11 cellular contexts compared by ENCODE assay signal in genomic region chr13:46603165-46603603, GRCh38. TPM values are rescaled to one million over a fixed set of nuclear protein-coding genes. Genes with fewer than 3 reads are reported as not detected.
DNase-seq lines count a peak whose midpoint lies in the region; ATAC-seq, FAIRE-seq and TF ChIP-seq lines count a peak whose summit lies in the region.
"Had no signal": no experiment of that assay in that cellular context is flagged by ENCODE, and none has a peak within 500 bp of the region (broad histone marks: within the 10 kb centered on the region; RNA-seq: fewer than 3 reads in every experiment).

No MANE protein-coding gene starts in this region.

- no peak overlapping the region for H2BK120ac ChIP-seq in H9 (ENCODE audit: low read depth, low read length, poor library complexity, severe bottlenecking)

- no peaks in the 10 kb centered on the region for H4K20me1 ChIP-seq in H9 (ENCODE audit: control insufficient read depth, insufficient read depth, insufficient read length)
- H4K20me1 ChIP-seq in HepG2 (ENCODE audit: insufficient read depth, low read length) = no peaks in the 10 kb centered on the region

- peaks cover 0 to 6% (median 0%) of the 10 kb centered on the region in 3 experiments; a peak in 1 of 7 replicates for H3K36me3 Mint-ChIP-seq in H9 (ENCODE audit: insufficient read depth in 1 of 3, low read depth in 3 of 3)
- H3K36me3 Mint-ChIP-seq in WTC11 = peaks cover 6% of the 10 kb centered on the region
- H3K36me3 Mint-ChIP-seq in effector memory CD8-positive, alpha-beta T cell (ENCODE audit: insufficient read depth) = no peaks in the 10 kb centered on the region

- 0 out of 2 replicates have a peak, but pooled peaks have one; percentile 43 for TF ChIP-seq RAD21 in HepG2 (CRISPR knock-in tag; IDR thresholded peaks at IDR 0.05)

- H3K27me3 Mint-ChIP-seq in H9 (ENCODE audit: low read depth) (peaks cover 2% of the 10 kb centered on the region; the same call in 1 of the 2 replicates), WTC11 (ENCODE audit: low read depth) (no peaks in the 10 kb centered on the region)
- no peaks in the 10 kb centered on the region for H3K27me3 Mint-ChIP-seq in effector memory CD8-positive, alpha-beta T cell
- H3K27me3 Mint-ChIP-seq: activated B cell treated with CpG ODN at 0.5 μM for 24 hours had no signal

- no peak overlapping the region for H3K4me3 ChIP-seq in BE2C (ENCODE audit: low read depth, low read length)
- no peak overlapping the region for H3K4me3 ChIP-seq in HepG2 (replicated peaks in 1 of 3; ENCODE audit: insufficient read depth in 1 of 3, low read depth in 2 of 3, low read length in 3 of 3)
- H3K4me3 ChIP-seq: body of pancreas had no signal

- no peak overlapping the region for H3K4ac ChIP-seq in H9 (ENCODE audit: low read depth, low read length)

- no peak overlapping the region for H3K9ac ChIP-seq in H9 (ENCODE audit: extremely low read depth, insufficient read length, low read length)
- H3K9ac ChIP-seq in HepG2 (ENCODE audit: insufficient read depth, low read depth, low read length) = no peak overlapping the region

- H3K9me3 Mint-ChIP-seq in H9 (no peaks in the 10 kb centered on the region), WTC11 (peaks cover 6% of the 10 kb centered on the region)
- no peaks in the 10 kb centered on the region for H3K9me3 Mint-ChIP-seq in effector memory CD8-positive, alpha-beta T cell
- H3K9me3 Mint-ChIP-seq: activated B cell treated with CpG ODN at 0.5 μM for 24 hours had no signal

- no peaks in the 10 kb centered on the region for H3K23me2 ChIP-seq in H9 (ENCODE audit: insufficient read length, low read depth, low read length, poor library complexity, severe bottlenecking)

- no peak; a peak in 1 of 4 replicates for TF ChIP-seq EP300 in HepG2 (IDR thresholded peaks at IDR 0.05; ENCODE audit: low read depth in 2 of 2, low read length in 2 of 2)
- no peak for TF ChIP-seq EP300 in HepG2 (CRISPR knock-in tag; IDR thresholded peaks at IDR 0.05; ENCODE audit: borderline replicate concordance)

- intact Hi-C loops in HepG2 (cut with micrococcal nuclease; ENCODE audit: unreplicated experiment) = no loop called here

- no peak overlapping the region for H2BK12ac ChIP-seq in H9 (ENCODE audit: insufficient read length, low read depth, low read length)

- no peak overlapping the region for H4K8ac ChIP-seq in H9 (replicated peaks; ENCODE audit: insufficient read length, low read depth, low read length)

- H3K4me1 Mint-ChIP-seq in H9 (peaks cover 12 to 14% of the 10 kb centered on the region in 2 experiments), WTC11 (peaks cover 33% of the 10 kb centered on the region)
- H3K4me1 Mint-ChIP-seq in effector memory CD8-positive, alpha-beta T cell (ENCODE audit: low read depth in 2 of 2) = peaks cover 47 to 66% of the 10 kb centered on the region in 2 donors

- H3K27ac ChIP-seq in H9 (ENCODE audit: insufficient read length, low read depth, low read length) = no peak overlapping the region
- peak overlapping the region; percentile 25 for H3K27ac ChIP-seq in HepG2 (ENCODE audit: extremely low read length, insufficient read depth, low read length)
- H3K27ac ChIP-seq: body of pancreas had no signal

- BruUV-seq in HepG2 (replicated peaks; lab: Mats Ljungman, UMichigan) = no TSS peak

- H3K56ac ChIP-seq in H9 (ENCODE audit: insufficient read length, low read depth, low read length) = no peak overlapping the region

- H4K5ac ChIP-seq in H9 (ENCODE audit: insufficient read length, low read depth, low read length) = no peak overlapping the region

- WGBS in H9 (ENCODE audit: extremely low coverage, insufficient read length, low lambda C conversion rate) = no CpG with 5 or more reads among the region's 4 CpGs
- WGBS in HepG2 (ENCODE audit: low lambda C conversion rate) = 49% methylated on average over 4 of the region's 4 CpGs

- H2BK20ac ChIP-seq in H9 (ENCODE audit: low read depth, low read length, poor library complexity, severe bottlenecking) = no peak overlapping the region

- no peak overlapping the region for H2BK5ac ChIP-seq in H9 (ENCODE audit: insufficient read length, low read length)

- H2AFZ ChIP-seq in H9 (ENCODE audit: low read length) (no peak overlapping the region), HepG2 (ENCODE audit: low read length) (no peak overlapping the region)

- H3K4me3 Mint-ChIP-seq in H9 = no peak overlapping the region
- H3K4me3 Mint-ChIP-seq in WTC11 = no peak overlapping the region
- no peak overlapping the region for H3K4me3 Mint-ChIP-seq in effector memory CD8-positive, alpha-beta T cell
- H3K4me3 Mint-ChIP-seq: activated B cell treated with CpG ODN at 0.5 μM for 24 hours had no signal

- in situ Hi-C loops in HepG2 (cut with HindIII; ENCODE audit: extremely low pct_ligation_motif_present, low pct_unique_long_range_greater_than_20kb) = no loop called here

- H3K4me1 ChIP-seq in BE2C = peaks cover 48% of the 10 kb centered on the region
- peaks cover 3% of the 10 kb centered on the region for H3K4me1 ChIP-seq in H9 (ENCODE audit: insufficient read depth, low read length)
- peaks cover 83% of the 10 kb centered on the region for H3K4me1 ChIP-seq in HepG2 (ENCODE audit: insufficient read depth, low read length)

- H3K4me2 ChIP-seq in H9 (ENCODE audit: insufficient read depth, insufficient read length, low read length) (no peak overlapping the region), HepG2 (ENCODE audit: low read depth, low read length) (0 out of 2 replicates have a peak overlapping the region, but pooled peaks have one; percentile 9)

- no peaks in the 10 kb centered on the region for H3K27me3 ChIP-seq in BE2C
- no peaks in the 10 kb centered on the region for H3K27me3 ChIP-seq in H9 (ENCODE audit: insufficient read depth, low read length)
- no peaks in the 10 kb centered on the region for H3K27me3 ChIP-seq in HepG2 (ENCODE audit: control insufficient read depth in 1 of 2, insufficient read depth in 2 of 2, low read length in 2 of 2)
- H3K27me3 ChIP-seq: body of pancreas had no signal

- FAIRE-seq in HepG2 (lab: Jason Lieb, UNC) = peak; percentile 42

- no peak overlapping the region for H3T11ph ChIP-seq in H9 (ENCODE audit: low read length)

- H2BK15ac ChIP-seq in H9 (ENCODE audit: low read depth, low read length) = no peak overlapping the region

- H3K9me3 ChIP-seq in BE2C = no peaks in the 10 kb centered on the region
- no peaks in the 10 kb centered on the region for H3K9me3 ChIP-seq in H9 (ENCODE audit: control insufficient read depth, low read depth, low read length)
- H3K9me3 ChIP-seq in HepG2 (ENCODE audit: low read length) = no peaks in the 10 kb centered on the region
- H3K9me3 ChIP-seq: body of pancreas had no signal

- no peak overlapping the region for H3K14ac ChIP-seq in H9 (ENCODE audit: insufficient read depth, low read length)

- POLR2A ChIA-PET in WTC11 (lab: Charles Lee) (no interaction called here), HepG2 (lab: Yijun Ruan, JAX) (no interaction called here)

- TF ChIP-seq CTCF in BE2C (IDR thresholded peaks at IDR 0.05; ENCODE audit: low read depth, low read length) (peak; percentile 44), H9 (conservative IDR thresholded peaks at IDR 0.05) (peak; percentile 62), WTC11 (IDR thresholded peaks at IDR 0.05) (no peak), HepG2 (CRISPR knock-in tag; IDR thresholded peaks at IDR 0.05) (peak; percentile 58)

- H3K79me1 ChIP-seq in H9 (ENCODE audit: insufficient read depth, low read depth, low read length, poor library complexity, severe bottlenecking) = peaks cover 6% of the 10 kb centered on the region

- TF ChIP-seq POLR2A in HepG2 (IDR thresholded peaks at IDR 0.05; ENCODE audit: insufficient read depth in 1 of 2, low read depth in 2 of 2, low read length in 2 of 2) = no peak

- H2AK5ac ChIP-seq in H9 (ENCODE audit: insufficient read length, low read length) = no peak overlapping the region

- H3K23ac ChIP-seq in H9 (ENCODE audit: insufficient read length, low read depth, low read length) = no peak overlapping the region

- H4K91ac ChIP-seq in H9 (ENCODE audit: insufficient read length, low read depth, low read length) = no peak overlapping the region

- DNase-seq in BE2C (no peak), H9 (no peak), WTC11 (ENCODE audit: low spot score) (no peak), HepG2 (ENCODE audit: low spot score) (peak; percentile 65)
- no peak for DNase-seq in central memory CD4-positive, alpha-beta T cell
- no peak for DNase-seq in effector memory CD8-positive, alpha-beta T cell
- DNase-seq: activated B cell treated with CpG ODN at 0.5 μM for 24 hours, body of pancreas, NCI-H187 treated with DMSO at 0.1 percent for 48 hours had no signal

- H3K36me3 ChIP-seq in BE2C (no peaks in the 10 kb centered on the region; the same call in 1 of the 2 replicates), HepG2 (replicated peaks in 1 of 2; ENCODE audit: control insufficient read depth in 1 of 2, insufficient read depth in 2 of 2, low read length in 2 of 2) (no peaks in the 10 kb centered on the region)

- H3K27ac Mint-ChIP-seq in H9 = peak overlapping the region in 1 of 3 experiments; percentile 85; a peak in 1 of 7 replicates
- H3K27ac Mint-ChIP-seq in WTC11 = no peak overlapping the region
- peak overlapping the region in 1 of 2 donors; percentile 35 for H3K27ac Mint-ChIP-seq in effector memory CD8-positive, alpha-beta T cell
- H3K27ac Mint-ChIP-seq: activated B cell treated with CpG ODN at 0.5 μM for 24 hours had no signal

- ATAC-seq in WTC11 = peak; percentile 64
- ATAC-seq in HepG2 = peak; percentile 53
- no peak for ATAC-seq in HG03196 (IDR thresholded peaks at IDR 0.05; ENCODE audit: unreplicated experiment)
- ATAC-seq in GM21447 (IDR thresholded peaks at IDR 0.05; ENCODE audit: unreplicated experiment) = no peak
- no peak for ATAC-seq in effector memory CD8-positive, alpha-beta T cell (replicated peaks)
- ATAC-seq: body of pancreas had no signal

- CTCF ChIA-PET in WTC11 (lab: Charles Lee) (interaction anchor here (0.6 to 2.2 kb wide), 13 partner anchors 11 to 131 kb away, joined by 3 to 14 read pairs (median 4); partner anchors contain the start of gene LRCH1), HepG2 (lab: Yijun Ruan, JAX; ENCODE audit: low intra/inter-chr PET ratio, low total read pairs) (interaction anchor here (1.3 kb wide), 1 partner anchor 117 kb away, joined by 5 read pairs; no protein-coding TSS in a partner anchor)

- 0 out of 2 replicates have a peak, but pooled peaks cover 5% of the 10 kb centered on the region for H3K79me2 ChIP-seq in H9 (ENCODE audit: insufficient read depth, low read length)
- H3K79me2 ChIP-seq in HepG2 (ENCODE audit: insufficient read depth, low read length) = peaks cover 41% of the 10 kb centered on the region

- H3K18ac ChIP-seq in H9 (ENCODE audit: insufficient read length, low read depth, low read length) = no peak overlapping the region

RNA-seq across cellular contexts. Expression of gene LRCH1, which starts 50.2 kb away (rescaled TPM):
- polyA plus RNA-seq in BE2C (2012; ENCODE audit: insufficient read depth, insufficient read length, low read depth) = 8.9 TPM
- total RNA-seq in H9 (2021) (8.0 and 8.5 TPM in 2 replicates), WTC11 (2021) (9.2 to 11.8 TPM (median 9.7 TPM) in 3 replicates), HepG2 (2016; rRNA removed; fragmentation: Illumina TruSeq; extraction: Trizol) (4.1 and 6.6 TPM in 2 replicates)
- total RNA-seq in HepG2 (2016; cell fraction: cytosol; rRNA removed; fragmentation: Illumina TruSeq; extraction: Trizol; ENCODE audit: low read depth) = 2.2 and 2.4 TPM in 2 replicates
- total RNA-seq in HepG2 (2016; cell fraction: insoluble cytoplasmic fraction; rRNA removed; fragmentation: Illumina TruSeq; extraction: Trizol) = 4.2 and 6.0 TPM in 2 replicates
- total RNA-seq in HepG2 (2016; cell fraction: membrane; rRNA removed; fragmentation: Illumina TruSeq; extraction: Trizol) = 3.5 and 3.9 TPM in 2 replicates
- 10.2 and 12.6 TPM in 2 replicates for total RNA-seq in HepG2 (2016; cell fraction: nucleus; rRNA removed; fragmentation: Illumina TruSeq; extraction: Trizol)
- polyA plus RNA-seq in HepG2 (2011; rRNA removed) = 9.2 and 12.6 TPM in 2 replicates
- polyA plus RNA-seq in HepG2 (2011; cell fraction: cytosol; rRNA removed) = 4.7 and 5.6 TPM in 2 replicates
- polyA plus RNA-seq in HepG2 (2011; cell fraction: nucleus; rRNA removed) = 9.3 and 10.3 TPM in 2 replicates
- polyA plus RNA-seq in HepG2 (2012) = 7.8 and 9.2 TPM in 2 replicates
- polyA plus RNA-seq in HepG2 (2016; cell fraction: cytosol; fragmentation: Illumina TruSeq; extraction: Trizol; ENCODE audit: low read depth) = 0.29 and 0.41 TPM in 2 replicates
- 6.5 and 7.8 TPM in 2 replicates for polyA plus RNA-seq in HepG2 (2016; cell fraction: insoluble cytoplasmic fraction; fragmentation: Illumina TruSeq; extraction: Trizol; ENCODE audit: low read depth)
- 1.3 and 1.7 TPM in 2 replicates for polyA plus RNA-seq in HepG2 (2016; cell fraction: membrane; fragmentation: Illumina TruSeq; extraction: Trizol; ENCODE audit: low read depth)
- polyA plus RNA-seq in HepG2 (2016; cell fraction: nucleus; fragmentation: Illumina TruSeq; extraction: Trizol; ENCODE audit: insufficient read depth, low read depth) = 9.3 TPM in 2 replicates
- polyA minus RNA-seq in HepG2 (2011; rRNA and poly(A)+ RNA removed; ENCODE audit: low replicate concordance) = 10.6 and 13.7 TPM in 2 replicates
- 8.0 and 9.5 TPM in 2 replicates for polyA minus RNA-seq in HepG2 (2011; cell fraction: cytosol; rRNA and poly(A)+ RNA removed)
- polyA minus RNA-seq in HepG2 (2011; cell fraction: nucleus; rRNA and poly(A)+ RNA removed) = 54.5 and 56.4 TPM in 2 replicates

Comparison
In these comparisons a context has a peak if more than half of its experiments do, and no peak if none do; other contexts are left out.
1. ATAC-seq: peak in WTC11 (single experiment) and HepG2 (single experiment); none in HG03196 (single experiment), GM21447 (single experiment) and effector memory CD8-positive, alpha-beta T cell (single experiment).